ENCODE assay signal across 24 cellular contexts in genomic region chr13:98298599-98298998, GRCh38.
"Had no signal": no experiment of that assay in that cellular context is flagged by ENCODE, and none has a peak within 500 bp of the region (broad histone marks: within the 10 kb centered on the region; RNA-seq: fewer than 3 reads in every experiment).

No MANE protein-coding gene starts in this region.

- FAIRE-seq: endometrium had no signal

- H3K9me3 ChIP-seq: adrenal gland, left lung, sigmoid colon, thoracic aorta, upper lobe of left lung had no signal

- H3K9me3 Mint-ChIP-seq: dendritic cell treated with granulocyte-macrophage colony-stimulating factor and Interleukin-4, amounts not matched to agents 40 ng/mL and 50 ng/mL, for 4 days; natural killer cell treated with Interleukin-12 subunit alpha and Interleukin-12 subunit beta and Interleukin-15 and Interleukin-18, amount 100 ng/mL, for 72 hours had no signal

- H3K4me3 ChIP-seq: adrenal gland, cardiac muscle cell, left lung, sigmoid colon, thoracic aorta, upper lobe of left lung had no signal

- ATAC-seq: left lung; natural killer cell treated with Interleukin-12 subunit alpha and Interleukin-12 subunit beta and Interleukin-15 and Interleukin-18, amount 100 ng/mL, for 72 hours had no signal

- H3K27me3 Mint-ChIP-seq: dendritic cell treated with granulocyte-macrophage colony-stimulating factor and Interleukin-4, amounts not matched to agents 40 ng/mL and 50 ng/mL, for 4 days had no signal

- H3K36me3 Mint-ChIP-seq: activated naive CD8-positive, alpha-beta T cell; natural killer cell treated with Interleukin-12 subunit alpha and Interleukin-12 subunit beta and Interleukin-15 and Interleukin-18, amount 100 ng/mL, for 72 hours had no signal

- H3K36me3 ChIP-seq: adrenal gland, cardiac muscle cell, left lung, sigmoid colon, thoracic aorta, upper lobe of left lung had no signal

- H3K27me3 ChIP-seq: adrenal gland, cardiac muscle cell, left lung, sigmoid colon, upper lobe of left lung had no signal

- H3K4me3 Mint-ChIP-seq: activated naive CD8-positive, alpha-beta T cell; dendritic cell treated with granulocyte-macrophage colony-stimulating factor and Interleukin-4, amounts not matched to agents 40 ng/mL and 50 ng/mL, for 4 days; natural killer cell treated with Interleukin-12 subunit alpha and Interleukin-12 subunit beta and Interleukin-15 and Interleukin-18, amount 100 ng/mL, for 72 hours had no signal

- H3K27ac ChIP-seq: cardiac muscle cell, left lung, thoracic aorta had no signal

- H3K27ac Mint-ChIP-seq: activated naive CD8-positive, alpha-beta T cell; dendritic cell treated with granulocyte-macrophage colony-stimulating factor and Interleukin-4, amounts not matched to agents 40 ng/mL and 50 ng/mL, for 4 days; natural killer cell treated with Interleukin-12 subunit alpha and Interleukin-12 subunit beta and Interleukin-15 and Interleukin-18, amount 100 ng/mL, for 72 hours had no signal

- DNase-seq: activated naive CD4-positive, alpha-beta T cell; activated T-cell treated with anti-CD3 and anti-CD28 coated beads, Interleukin-2, amount 50 U/mL, for 1 hour; adrenal gland; effector CD4-positive, alpha-beta T cell; erythroblast; foreskin melanocyte; glutamatergic neuron; hippocampal formation; kidney glomerular epithelial cell; left lung; midbrain; nucleus accumbens; sigmoid colon; stimulated activated CD4-positive, alpha-beta T cell treated with anti-CD3 and anti-CD28 coated beads, Interleukin-2, amount 100 ng/mL, for 48 hours; stimulated activated CD8-positive, alpha-beta memory T cell treated with anti-CD3 and anti-CD28 coated beads, Interleukin-4, amount 100 ng/mL, for 48 hours; stimulated activated naive CD4-positive, alpha-beta T cell treated with Interleukin-2 at 50 U/mL for 16 hours; T-helper 9 cell; upper lobe of left lung had no signal
